In the genomic region with DNA sequence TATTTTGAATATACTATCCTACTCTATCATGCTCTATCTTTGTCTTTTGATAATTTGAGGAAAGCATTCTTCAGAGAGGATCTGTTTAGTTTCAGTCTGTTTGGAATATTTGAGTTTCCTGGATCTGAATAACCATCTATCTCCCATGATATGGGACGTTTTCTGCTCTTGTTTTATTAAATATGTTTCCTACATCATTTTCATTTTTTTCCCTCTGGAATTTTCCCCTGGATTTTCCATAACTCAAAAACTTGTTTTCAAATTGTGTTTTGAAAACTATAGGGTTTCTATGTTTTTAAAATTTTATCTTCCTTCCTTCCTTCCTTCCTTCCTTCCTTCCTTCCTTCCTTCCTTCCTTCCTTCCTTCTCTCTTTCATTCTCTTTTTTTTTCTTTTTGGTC, we compare ENCODE assay signal across 28 cellular contexts.
"Had no signal": no experiment of that assay in that cellular context is flagged by ENCODE, and none has a peak within 500 bp of the region (broad histone marks: within the 10 kb centered on the region; RNA-seq: fewer than 3 reads in every experiment).

No MANE protein-coding gene starts in this region.

- H3K27me3 Mint-ChIP-seq: progenitor cell of endocrine pancreas; stimulated activated naive CD8-positive, alpha-beta T cell treated with anti-CD3 and anti-CD28 coated beads, Interleukin-15, Interleukin-2, amounts not matched to agents 100 ng/mL and 50 ng/mL, for 24 hours had no signal

- H3K4me3 ChIP-seq: neural progenitor cell, ovary, psoas muscle, right lobe of liver, sigmoid colon, stomach, thoracic aorta, thyroid gland, tibial nerve, upper lobe of left lung, vagina had no signal

- H3K36me3 Mint-ChIP-seq: natural killer cell; neural progenitor cell; stimulated activated naive B cell treated with anti-CD40 and anti-IgM and Interleukin-4, amounts not matched to agents 10 μg/mL and 1 μg/mL and 100 μg/mL, for 72 hours had no signal

- H3K27ac Mint-ChIP-seq: natural killer cell; nephron; neural progenitor cell; progenitor cell of endocrine pancreas; stimulated activated effector memory CD8-positive, alpha-beta T cell treated with anti-CD3 and anti-CD28 coated beads, Interleukin-12 subunit alpha, Interleukin-12 subunit beta, amount 100 ng/mL, for 72 hours; stimulated activated naive B cell treated with anti-CD40 and anti-IgM and Interleukin-4, amounts not matched to agents 10 μg/mL and 1 μg/mL and 100 μg/mL, for 72 hours; stimulated activated naive CD8-positive, alpha-beta T cell treated with anti-CD3 and anti-CD28 coated beads, Interleukin-15, Interleukin-2, amounts not matched to agents 100 ng/mL and 50 ng/mL, for 24 hours had no signal

- ATAC-seq: natural killer cell; psoas muscle; right cardiac atrium; right lobe of liver; stimulated activated effector memory CD8-positive, alpha-beta T cell treated with anti-CD3 and anti-CD28 coated beads, Interleukin-12 subunit alpha, Interleukin-12 subunit beta, amount 100 ng/mL, for 72 hours; stimulated activated naive B cell treated with anti-CD40 and anti-IgM and Interleukin-4, amounts not matched to agents 10 μg/mL and 1 μg/mL and 100 μg/mL, for 72 hours had no signal

- H3K9me3 ChIP-seq: ovary, psoas muscle, right lobe of liver, sigmoid colon, thoracic aorta, thyroid gland, upper lobe of left lung, vagina had no signal

- H3K4me1 Mint-ChIP-seq: nephron, neural progenitor cell had no signal

- H3K36me3 ChIP-seq: neural progenitor cell, ovary, right lobe of liver, sigmoid colon, stomach, thoracic aorta, thyroid gland, tibial nerve, upper lobe of left lung, vagina had no signal

- H3K27ac ChIP-seq: neural progenitor cell, ovary, parathyroid adenoma, psoas muscle, right lobe of liver, sigmoid colon, stomach, thoracic aorta, thyroid gland, tibial nerve, upper lobe of left lung, vagina had no signal

- DNase-seq: natural killer cell; occipital lobe; ovary; posterior cingulate gyrus; psoas muscle; right cardiac atrium; right lobe of liver; sigmoid colon; small intestine; stimulated activated CD4-positive, alpha-beta T cell treated with anti-CD3 and anti-CD28 coated beads, Interleukin-15, amount 100 ng/mL, for 24 hours; stimulated activated CD4-positive, alpha-beta T cell treated with anti-CD3 and anti-CD28 coated beads, Interleukin-2, amount 100 ng/mL, for 24 hours; stimulated activated CD4-positive, alpha-beta T cell treated with anti-CD3 and anti-CD28 coated beads, Interleukin-2, amount 100 ng/mL, for 48 hours; stimulated activated CD4-positive, alpha-beta T cell treated with anti-CD3 and anti-CD28 coated beads, Interleukin-4, amount 100 ng/mL, for 24 hours; stimulated activated naive B cell treated with anti-CD40 and anti-IgM and Interleukin-4, amounts not matched to agents 10 μg/mL and 1 μg/mL and 100 μg/mL, for 72 hours; stimulated activated naive CD4-positive, alpha-beta T cell treated with Interleukin-2 at 50 U/mL for 16 hours; stomach; thyroid gland; trophoblast cell; upper lobe of left lung had no signal

- H3K9ac ChIP-seq: neural progenitor cell, parathyroid adenoma had no signal

- H3K9me3 Mint-ChIP-seq: natural killer cell; stimulated activated effector memory CD8-positive, alpha-beta T cell treated with anti-CD3 and anti-CD28 coated beads, Interleukin-12 subunit alpha, Interleukin-12 subunit beta, amount 100 ng/mL, for 72 hours; stimulated activated naive B cell treated with anti-CD40 and anti-IgM and Interleukin-4, amounts not matched to agents 10 μg/mL and 1 μg/mL and 100 μg/mL, for 72 hours; stimulated activated naive CD8-positive, alpha-beta T cell treated with anti-CD3 and anti-CD28 coated beads, Interleukin-15, Interleukin-2, amounts not matched to agents 100 ng/mL and 50 ng/mL, for 24 hours had no signal

- H3K4me3 Mint-ChIP-seq: natural killer cell; nephron; neural progenitor cell; stimulated activated effector memory CD8-positive, alpha-beta T cell treated with anti-CD3 and anti-CD28 coated beads, Interleukin-12 subunit alpha, Interleukin-12 subunit beta, amount 100 ng/mL, for 72 hours; stimulated activated naive B cell treated with anti-CD40 and anti-IgM and Interleukin-4, amounts not matched to agents 10 μg/mL and 1 μg/mL and 100 μg/mL, for 72 hours; stimulated activated naive CD8-positive, alpha-beta T cell treated with anti-CD3 and anti-CD28 coated beads, Interleukin-15, Interleukin-2, amounts not matched to agents 100 ng/mL and 50 ng/mL, for 24 hours had no signal
